10 cellular contexts compared by ENCODE assay signal in genomic region chr2:223247136-223247535, GRCh38.
DNase-seq lines count a peak whose midpoint lies in the region; ATAC-seq, FAIRE-seq and TF ChIP-seq lines count a peak whose summit lies in the region.
"Had no signal": no experiment of that assay in that cellular context is flagged by ENCODE, and none has a peak within 500 bp of the region (broad histone marks: within the 10 kb centered on the region; RNA-seq: fewer than 3 reads in every experiment).

No MANE protein-coding gene starts in this region.

- no peak overlapping the region for H3K9ac ChIP-seq in endothelial cell of umbilical vein (replicated peaks; ENCODE audit: extremely low read depth, insufficient read depth, low read length)

- no peak for TF ChIP-seq POLR2A in endothelial cell of umbilical vein (IDR thresholded peaks at IDR 0.05; ENCODE audit: low read depth, low read length)

- FAIRE-seq in endothelial cell of umbilical vein (lab: Jason Lieb, UNC), result no peak

- no peaks in the 10 kb centered on the region for H3K9me1 ChIP-seq in endothelial cell of umbilical vein (replicated peaks; ENCODE audit: control insufficient read depth, extremely low read depth, insufficient read depth, low read length)

- H3K4me1 ChIP-seq in left ventricle myocardium inferior (no peaks in the 10 kb centered on the region), right cardiac atrium (ENCODE audit: control insufficient read depth, insufficient read depth, low read length) (no peaks in the 10 kb centered on the region), endothelial cell of umbilical vein (ENCODE audit: control insufficient read depth, extremely low read depth, insufficient read depth, low read length) (no peaks in the 10 kb centered on the region), aorta (ENCODE audit: control insufficient read depth in 1 of 2, insufficient read depth in 2 of 2, low read length in 2 of 2) (no peaks in the 10 kb centered on the region)
- H3K4me1 ChIP-seq: SJCRH30 had no signal

- 93% methylated on average over 3 of the region's 3 CpGs for WGBS in right cardiac atrium
- WGBS in aorta, 2 donors, result 94 to 96% methylated on average over 3 of the region's 3 CpGs

- H3K36me3 ChIP-seq in left ventricle myocardium inferior, result no peaks in the 10 kb centered on the region
- no peaks in the 10 kb centered on the region for H3K36me3 ChIP-seq in endothelial cell of umbilical vein (ENCODE audit: control insufficient read depth in 2 of 2, extremely low read depth in 1 of 2, insufficient read depth in 2 of 2, low read length in 2 of 2)
- H3K36me3 ChIP-seq in aorta (ENCODE audit: control insufficient read depth in 1 of 2, insufficient read depth in 2 of 2, low read length in 1 of 2), result no peaks in the 10 kb centered on the region
- H3K36me3 ChIP-seq: SJCRH30 had no signal

- H3K9me3 ChIP-seq in left ventricle myocardium inferior (replicated peaks) (peaks cover 30% of the 10 kb centered on the region), right cardiac atrium (ENCODE audit: control insufficient read depth, low read length) (no peaks in the 10 kb centered on the region), endothelial cell of umbilical vein (replicated peaks; ENCODE audit: control insufficient read depth, insufficient read depth, low read length) (no peaks in the 10 kb centered on the region), aorta (ENCODE audit: control insufficient read depth, low read length) (peaks cover 1% of the 10 kb centered on the region)
- H3K9me3 ChIP-seq: SJCRH30 had no signal

- BruUV-seq in endothelial cell of umbilical vein (replicated peaks; lab: Mats Ljungman, UMichigan), result no TSS peak

- H3K4me3 ChIP-seq in left ventricle myocardium inferior (no peak overlapping the region), right cardiac atrium (ENCODE audit: low read length) (no peak overlapping the region), endothelial cell of umbilical vein (replicated peaks in 1 of 3; ENCODE audit: insufficient read depth in 1 of 3, low read depth in 1 of 3, low read length in 3 of 3) (no peak overlapping the region), aorta (ENCODE audit: low read length in 2 of 2) (no peak overlapping the region)
- H3K4me3 ChIP-seq: SJCRH30 had no signal

- intact Hi-C loops in left ventricle myocardium inferior (cut with micrococcal nuclease) (no loop called here), right cardiac atrium (cut with DNase I) (no loop called here), endothelial cell of umbilical vein (cut with micrococcal nuclease) (loop anchor here (1.0 to 10.0 kb wide), 2 partner anchors 368 to 551 kb away; no protein-coding TSS in a partner anchor), aorta (cut with DNase I) (no loop called here)

- no peak overlapping the region for H3K27ac ChIP-seq in left ventricle myocardium inferior (replicated peaks)
- no peak overlapping the region for H3K27ac ChIP-seq in right cardiac atrium (ENCODE audit: low read length)
- H3K27ac ChIP-seq in endothelial cell of umbilical vein (ENCODE audit: insufficient read depth, low read depth, low read length), result no peak overlapping the region
- H3K27ac ChIP-seq in aorta (ENCODE audit: low read depth in 1 of 2, low read length in 2 of 2), result no peak overlapping the region
- H3K27ac ChIP-seq: epithelial cell of prostate, SJCRH30 had no signal

- H3K27me3 ChIP-seq in left ventricle myocardium inferior (ENCODE audit: low read depth) (no peaks in the 10 kb centered on the region), right cardiac atrium (ENCODE audit: control insufficient read depth, insufficient read depth) (no peaks in the 10 kb centered on the region), endothelial cell of umbilical vein (ENCODE audit: control insufficient read depth in 2 of 2, insufficient read depth in 2 of 2, low read length in 2 of 2) (no peaks in the 10 kb centered on the region), aorta (ENCODE audit: control insufficient read depth in 1 of 2, insufficient read depth in 2 of 2, low read length in 1 of 2) (no peaks in the 10 kb centered on the region)
- H3K27me3 ChIP-seq: SJCRH30 had no signal

- no peak for DNase-seq in left ventricle myocardium inferior
- no peak for DNase-seq in right cardiac atrium
- peak; percentile 58 for DNase-seq in NCI-H69 (lab: John Stamatoyannopoulos, UW)
- peak; percentile 40 for DNase-seq in endothelial cell of umbilical vein (ENCODE audit: low read depth, low spot score)
- no peak for DNase-seq in hippocampal formation (lab: John Stamatoyannopoulos, UW)
- DNase-seq in aorta, result no peak

- no peak overlapping the region for H3K4me2 ChIP-seq in endothelial cell of umbilical vein (ENCODE audit: insufficient read depth, low read length)

- ATAC-seq in right cardiac atrium, result no peak
- no peak for ATAC-seq in GM19455 (IDR thresholded peaks at IDR 0.05; ENCODE audit: unreplicated experiment)
- ATAC-seq in HG03469 (IDR thresholded peaks at IDR 0.05; ENCODE audit: unreplicated experiment), result no peak
- ATAC-seq in aorta (ENCODE audit: low FRiP score), result no peak

- H3K79me2 ChIP-seq in endothelial cell of umbilical vein (ENCODE audit: control insufficient read depth, insufficient read depth, low read length), result no peaks in the 10 kb centered on the region

- CTCF ChIA-PET in endothelial cell of umbilical vein (lab: Charles Lee), result interaction anchor here (0.6 to 3.9 kb wide), 21 partner anchors 9 to 613 kb away, joined by 3 to 52 read pairs (median 4); partner anchors contain the start of gene SCG2

- peak; percentile 24 for TF ChIP-seq CTCF in left ventricle myocardium inferior (IDR thresholded peaks at IDR 0.05; ENCODE audit: borderline replicate concordance)
- peak; percentile 16 to 33 for TF ChIP-seq CTCF in endothelial cell of umbilical vein (IDR thresholded peaks at IDR 0.05; ENCODE audit: extremely low read depth in 1 of 2, insufficient read depth in 1 of 2, low read depth in 1 of 2, low read length in 2 of 2)

- H2AFZ ChIP-seq in endothelial cell of umbilical vein (ENCODE audit: low read depth, low read length), result no peak overlapping the region

- POLR2A ChIA-PET in endothelial cell of umbilical vein (lab: Charles Lee), result no interaction called here

- dilution Hi-C loops in endothelial cell of umbilical vein (cut with MboI; ENCODE audit: extremely low pct_ligation_motif_present, low sequenced_read_pairs), result no loop called here

- H4K20me1 ChIP-seq in endothelial cell of umbilical vein (replicated peaks; ENCODE audit: control insufficient read depth, extremely low read depth, insufficient read depth, low read length), result no peaks in the 10 kb centered on the region

TF ChIP-seq in endothelial cell of umbilical vein, 7 proteins besides CTCF, POLR2A, EP300 and RAD21:
- no peak for TF ChIP-seq MAX (IDR thresholded peaks at IDR 0.05; ENCODE audit: insufficient read depth, insufficient read length)
- TF ChIP-seq POLR2AphosphoS5 (IDR thresholded peaks at IDR 0.05; ENCODE audit: insufficient read depth, low read depth, low read length), result no peak
- TF ChIP-seq EZH2 (IDR thresholded peaks at IDR 0.05; ENCODE audit: borderline replicate concordance, low read depth, low read length, severe bottlenecking), result no peak
- TF ChIP-seq MYC (IDR thresholded peaks at IDR 0.05; ENCODE audit: low read depth, low read length), result no peak
- no peak for TF ChIP-seq GATA2 (IDR thresholded peaks at IDR 0.05; ENCODE audit: insufficient read depth, insufficient read length, low read depth, low read length)
- no peak for TF ChIP-seq JUN (IDR thresholded peaks at IDR 0.05; ENCODE audit: borderline replicate concordance, insufficient read depth, insufficient read length, low read depth)
- no peak for TF ChIP-seq FOS (IDR thresholded peaks at IDR 0.05; ENCODE audit: borderline replicate concordance, insufficient read depth, low read length)

Comparison
In these comparisons a context has a peak if more than half of its experiments do, and no peak if none do; other contexts are left out.
1. DNase-seq: peak in NCI-H69 (single experiment) and endothelial cell of umbilical vein (single experiment); none in left ventricle myocardium inferior (single experiment), right cardiac atrium (0 of 3), hippocampal formation (0 of 2) and aorta (0 of 2).